ENCODE assay signal across 1 cellular context in genomic region chr4:175674219-175674618, GRCh38.
TF ChIP-seq lines count a peak whose summit lies in the region.

No MANE protein-coding gene starts in this region.

TF ChIP-seq in HEK293, 187 proteins besides CTCF, POLR2A, EP300 and RAD21 (continued from another document):
- TF ChIP-seq REST (tag by site-specific recombination; IDR thresholded peaks at IDR 0.05) (no peak), ZNF785 (tag by site-specific recombination; IDR thresholded peaks at IDR 0.05) (no peak)
